20 cellular contexts compared by ENCODE assay signal in genomic region chr1:152886090-152886489, GRCh38. TPM values are rescaled to one million over a fixed set of nuclear protein-coding genes. Genes with fewer than 3 reads are reported as not detected.
DNase-seq lines count a peak whose midpoint lies in the region; ATAC-seq and TF ChIP-seq lines count a peak whose summit lies in the region.
"Had no signal": no experiment of that assay in that cellular context is flagged by ENCODE, and none has a peak within 500 bp of the region (broad histone marks: within the 10 kb centered on the region; RNA-seq: fewer than 3 reads in every experiment).

No MANE protein-coding gene starts in this region.

- ATAC-seq in left lobe of liver (peak; percentile 92), GM19463 (IDR thresholded peaks at IDR 0.05; ENCODE audit: unreplicated experiment) (no peak)
- ATAC-seq: Right ventricle myocardium inferior had no signal

- POLR2A ChIA-PET in AG04449 (lab: Yijun Ruan, JAX): no interaction called here

- CTCF ChIA-PET in AG04449 (lab: Yijun Ruan, JAX): interaction anchor here (2.9 to 6.2 kb wide), 2 partner anchors 15 to 39 kb away, joined by 13 to 42 read pairs; no protein-coding TSS in a partner anchor

- in situ Hi-C loops in astrocyte of the cerebellum (cut with HindIII; ENCODE audit: low sequenced_read_pairs): no loop called here

- TF ChIP-seq CTCF in AG04449 (IDR thresholded peaks at IDR 0.05; ENCODE audit: insufficient read depth, low read length, missing control alignments) (no peak), astrocyte of the cerebellum (IDR thresholded peaks at IDR 0.05; ENCODE audit: low read depth, low read length, missing control alignments) (no peak), coronary artery (IDR thresholded peaks at IDR 0.05) (no peak)

- H3K4me3 ChIP-seq in AG04449 (ENCODE audit: low read depth, low read length) (no peak overlapping the region), astrocyte of the cerebellum (ENCODE audit: low read depth, low read length) (no peak overlapping the region), coronary artery (no peak overlapping the region)

- peak; percentile 17 for DNase-seq in AG04449 (ENCODE audit: low read depth, low spot score)
- DNase-seq in H4 (ENCODE audit: low spot score): peak; percentile 35
- peak; percentile 44 for DNase-seq in astrocyte of the cerebellum (ENCODE audit: low read depth)
- DNase-seq in left lobe of liver (ENCODE audit: low spot score): peak; percentile 78
- DNase-seq in cortex of kidney (lab: John Stamatoyannopoulos, UW): no peak
- no peak for DNase-seq in coronary artery (ENCODE audit: low spot score)
- DNase-seq in hepatic stellate cell (ENCODE audit: low spot score): no peak
- DNase-seq: DMS 273 treated with DMSO at 0.1 percent for 48 hours, GF-D8, IMR-90, Karpas-422, MM.1S, NCI-H1092 treated with DMSO at 0.1 percent for 48 hours, NCI-H1694, NCI-H2227 treated with DMSO at 0.1 percent for 48 hours, NCI-H524 treated with DMSO at 0.1 percent for 48 hours had no signal

- peak overlapping the region in 1 of 2 donors; percentile 36 for H3K27ac ChIP-seq in coronary artery
- H3K27ac ChIP-seq: C4-2B had no signal

RNA-seq across cellular contexts. Expression of gene SMCP, which starts 8.0 kb away (rescaled TPM):
- total RNA-seq in H4 (2014; rRNA removed; shearing (Covaris generic)): not detected in 2 replicates
- total RNA-seq in left lobe of liver: not detected
- total RNA-seq: A172, IMR-90, Right ventricle myocardium inferior had no signal

RNA-seq across cellular contexts. Expression of gene IVL, which starts 22.3 kb away (rescaled TPM):
- not detected in 2 replicates for total RNA-seq in H4 (2014; rRNA removed; shearing (Covaris generic))
- not detected for total RNA-seq in left lobe of liver
- total RNA-seq: A172, IMR-90, Right ventricle myocardium inferior had no signal

RNA-seq across cellular contexts. Expression of gene LCE7A, which starts 26.3 kb away (rescaled TPM):
- total RNA-seq in H4 (2014; rRNA removed; shearing (Covaris generic)): not detected in 2 replicates
- not detected for total RNA-seq in left lobe of liver
- total RNA-seq: A172, IMR-90, Right ventricle myocardium inferior had no signal

RNA-seq across cellular contexts. Expression of gene LCE6A, which starts 43.4 kb away (rescaled TPM):
- not detected in 2 replicates for total RNA-seq in H4 (2014; rRNA removed; shearing (Covaris generic))
- not detected for total RNA-seq in left lobe of liver
- total RNA-seq: A172, IMR-90, Right ventricle myocardium inferior had no signal

RNA-seq across cellular contexts. Expression of gene LCE1A, which starts 58.8 kb away (rescaled TPM):
- total RNA-seq in H4 (2014; rRNA removed; shearing (Covaris generic)): not detected in 2 replicates
- not detected for total RNA-seq in left lobe of liver
- total RNA-seq: A172, IMR-90, Right ventricle myocardium inferior had no signal

Comparison
In these comparisons a context has a peak if more than half of its experiments do, and no peak if none do; other contexts are left out.
1. DNase-seq: peak in AG04449 (single experiment), H4 (single experiment), astrocyte of the cerebellum (single experiment) and left lobe of liver (single experiment); none in cortex of kidney (single experiment), coronary artery (single experiment) and hepatic stellate cell (single experiment).